Comparison of ENCODE assay signal across 9 cellular contexts in genomic region chr16:4769306-4769638, GRCh38. TPM values are rescaled to one million over a fixed set of nuclear protein-coding genes. Genes with fewer than 3 reads are reported as not detected.
DNase-seq lines count a peak whose midpoint lies in the region; ATAC-seq and TF ChIP-seq lines count a peak whose summit lies in the region.
"Had no signal": no experiment of that assay in that cellular context is flagged by ENCODE, and none has a peak within 500 bp of the region (broad histone marks: within the 10 kb centered on the region; RNA-seq: fewer than 3 reads in every experiment).

No MANE protein-coding gene starts in this region.

- 60% methylated on average over 7 of the region's 7 CpGs for WGBS in esophagus muscularis mucosa
- WGBS in neuronal stem cell (ENCODE audit: extremely low coverage in 2 of 2, insufficient read length in 2 of 2, insufficient replicate concordance in 1 of 2), 2 donors: no CpG with 5 or more reads among the region's 7 CpGs

- peak; percentile 18 for DNase-seq in COLO668 (lab: John Stamatoyannopoulos, UW; ENCODE audit: unreplicated experiment)
- no peak for DNase-seq in esophagus muscularis mucosa (ENCODE audit: extremely low spot score)
- DNase-seq in neuronal stem cell (ENCODE audit: low spot score): no peak
- DNase-seq in GM19240 (ENCODE audit: insufficient read length, low spot score): no peak
- no peak for DNase-seq in glomerular visceral epithelial cell (ENCODE audit: extremely low spot score)
- DNase-seq in H4 (ENCODE audit: low spot score): no peak

- no peak overlapping the region for H2BK5ac ChIP-seq in neuronal stem cell (ENCODE audit: low read length)

- H4K91ac ChIP-seq in neuronal stem cell (ENCODE audit: low read depth, low read length, poor library complexity): no peak overlapping the region

- no peak overlapping the region for H2BK15ac ChIP-seq in neuronal stem cell (ENCODE audit: low read length)

- no peak overlapping the region for H3K27ac ChIP-seq in OCI-LY3 (ENCODE audit: low read length)
- H3K27ac ChIP-seq in esophagus muscularis mucosa (replicated peaks in 1 of 4): peak overlapping the region; percentile 1 to 91 (median 88)
- no peak overlapping the region for H3K27ac ChIP-seq in neuronal stem cell (replicated peaks; ENCODE audit: low read length)

- H3K4me3 ChIP-seq in OCI-LY3 (ENCODE audit: low read length) (peak overlapping the region; percentile 81), esophagus muscularis mucosa (peak overlapping the region; percentile 89 to 95 (median 94)), neuronal stem cell (ENCODE audit: low read length in 2 of 2) (peak overlapping the region in 1 of 2 donors; percentile 78)

- H3K9ac ChIP-seq in OCI-LY3 (ENCODE audit: low read length) (peak overlapping the region; percentile 4; the same call in 1 of the 2 replicates), neuronal stem cell (ENCODE audit: low read depth, low read length, poor library complexity) (no peak overlapping the region)

- H3K27me3 ChIP-seq in OCI-LY3 (ENCODE audit: low read depth, low read length): no peaks in the 10 kb centered on the region
- no peaks in the 10 kb centered on the region for H3K27me3 ChIP-seq in esophagus muscularis mucosa
- H3K27me3 ChIP-seq in neuronal stem cell (ENCODE audit: control insufficient read depth in 3 of 3, insufficient read depth in 3 of 3, low read depth in 1 of 3, low read length in 3 of 3): no peaks in the 10 kb centered on the region

- intact Hi-C loops in esophagus muscularis mucosa (cut with DNase I): loop anchor here (5.0 kb wide), 3 partner anchors 33 to 78 kb away; partner anchors contain the start of genes GLYR1, ROGDI and UBN1

- no peaks in the 10 kb centered on the region for H3K79me1 ChIP-seq in neuronal stem cell (ENCODE audit: low read depth, low read length)

- peaks cover 15% of the 10 kb centered on the region for H3K79me2 ChIP-seq in OCI-LY3 (ENCODE audit: low read length)

- no peak overlapping the region for H3K4ac ChIP-seq in neuronal stem cell (ENCODE audit: low read length)

- H4K8ac ChIP-seq in neuronal stem cell (ENCODE audit: low read depth, low read length): no peak overlapping the region

- TF ChIP-seq CTCF in OCI-LY3 (IDR thresholded peaks at IDR 0.05; ENCODE audit: low read depth, low read length) (no peak), esophagus muscularis mucosa (IDR thresholded peaks at IDR 0.05) (no peak)

- no peaks in the 10 kb centered on the region for H3K36me3 ChIP-seq in OCI-LY3 (replicated peaks; ENCODE audit: low read depth, low read length)
- H3K36me3 ChIP-seq in esophagus muscularis mucosa: peaks cover 0 to 13% (median 12%) of the 10 kb centered on the region in 4 donors
- peaks cover 3 to 14% of the 10 kb centered on the region in 2 donors for H3K36me3 ChIP-seq in neuronal stem cell (replicated peaks in 1 of 2; ENCODE audit: control insufficient read depth in 2 of 2, insufficient read depth in 2 of 2, low read length in 2 of 2)

- H2AK5ac ChIP-seq in neuronal stem cell (ENCODE audit: low read depth, low read length): peak overlapping the region; percentile 2

- no peak for TF ChIP-seq EP300 in esophagus muscularis mucosa (IDR thresholded peaks at IDR 0.05)

- H3K4me1 ChIP-seq in OCI-LY3 (ENCODE audit: low read length) (peaks cover 10% of the 10 kb centered on the region), esophagus muscularis mucosa (peaks cover 35 to 43% (median 36%) of the 10 kb centered on the region in 4 donors), neuronal stem cell (ENCODE audit: control insufficient read depth in 2 of 2, insufficient read depth in 1 of 2, low read depth in 1 of 2, low read length in 2 of 2) (peaks cover 6% of the 10 kb centered on the region in 2 donors)

- H4K20me1 ChIP-seq in OCI-LY3 (ENCODE audit: insufficient read depth, low read length): no peaks in the 10 kb centered on the region

- no peak for TF ChIP-seq POLR2A in esophagus muscularis mucosa (IDR thresholded peaks at IDR 0.05; ENCODE audit: low read depth)

- H3K4me2 ChIP-seq in OCI-LY3 (ENCODE audit: low read length) (peak overlapping the region; percentile 86), neuronal stem cell (ENCODE audit: insufficient read depth, low read length, poor library complexity, severe bottlenecking) (no peak overlapping the region)

- ATAC-seq in GM19035 (IDR thresholded peaks at IDR 0.05; ENCODE audit: unreplicated experiment): no peak

- no peak overlapping the region for H3K14ac ChIP-seq in neuronal stem cell (ENCODE audit: low read length)

- no peak overlapping the region for H3K18ac ChIP-seq in neuronal stem cell (ENCODE audit: low read length)

- H2AFZ ChIP-seq in OCI-LY3 (ENCODE audit: low read depth, low read length) (peak overlapping the region; percentile 73), neuronal stem cell (ENCODE audit: low read length) (peak overlapping the region; percentile 96)

- H3K23ac ChIP-seq in neuronal stem cell (ENCODE audit: low read depth, low read length, poor library complexity): no peak overlapping the region

- H3K9me3 ChIP-seq in OCI-LY3 (ENCODE audit: insufficient read depth, low read length) (no peaks in the 10 kb centered on the region), esophagus muscularis mucosa (no peaks in the 10 kb centered on the region), neuronal stem cell (replicated peaks in 1 of 2; ENCODE audit: control insufficient read depth in 2 of 2, insufficient read depth in 1 of 2, low read depth in 1 of 2, low read length in 2 of 2) (no peaks in the 10 kb centered on the region)

- H2BK120ac ChIP-seq in neuronal stem cell (ENCODE audit: low read depth, low read length): no peak overlapping the region

- H2BK12ac ChIP-seq in neuronal stem cell (ENCODE audit: low read length): no peak overlapping the region

RNA-seq across cellular contexts. Expression of gene ZNF500, which starts 2.3 kb away (rescaled TPM):
- 10 to 100 TPM in 2 of 4 donors, 1 to 10 TPM in 2; 7.5 to 19.4 (median 13.9) TPM for total RNA-seq in esophagus muscularis mucosa
- polyA plus RNA-seq in neuronal stem cell (2013, experiment 1 of 2): 5.5 TPM
- 5.4 TPM for polyA plus RNA-seq in neuronal stem cell (2013, experiment 2 of 2)
- total RNA-seq in H4 (2014; rRNA removed; shearing (Covaris generic)): 3.3 and 4.4 TPM in 2 replicates

RNA-seq across cellular contexts. Expression of gene SEPTIN12, which starts 18.9 kb away (rescaled TPM):
- total RNA-seq in esophagus muscularis mucosa: 1 to 10 TPM in 1 of 4 donors, not detected in 3; 1.7 TPM
- polyA plus RNA-seq in neuronal stem cell (2013, experiment 1 of 2): 0.81 TPM
- polyA plus RNA-seq in neuronal stem cell (2013, experiment 2 of 2): 0.47 TPM
- not detected in 2 replicates for total RNA-seq in H4 (2014; rRNA removed; shearing (Covaris generic))
- total RNA-seq: dermis blood vessel endothelial cell had no signal

RNA-seq across cellular contexts. Expression of gene SMIM22, which starts 25.9 kb away (rescaled TPM):
- total RNA-seq in esophagus muscularis mucosa: not detected
- polyA plus RNA-seq in neuronal stem cell (2013, experiment 1 of 2): not detected
- polyA plus RNA-seq in neuronal stem cell (2013, experiment 2 of 2): not detected
- not detected in 2 replicates for total RNA-seq in H4 (2014; rRNA removed; shearing (Covaris generic))
- total RNA-seq: dermis blood vessel endothelial cell had no signal

RNA-seq across cellular contexts. Expression of gene ROGDI, which starts 33.2 kb away (rescaled TPM):
- 10 to 100 TPM; 43.2 to 97.2 (median 77.6) TPM for total RNA-seq in esophagus muscularis mucosa
- polyA plus RNA-seq in neuronal stem cell (2013, experiment 1 of 2): 20.7 TPM
- polyA plus RNA-seq in neuronal stem cell (2013, experiment 2 of 2): 19.9 TPM
- 14.7 and 17.1 TPM in 2 replicates for total RNA-seq in H4 (2014; rRNA removed; shearing (Covaris generic))

RNA-seq across cellular contexts. Expression of gene DNAAF8, which starts 34.9 kb away (rescaled TPM):
- total RNA-seq in esophagus muscularis mucosa: 1 to 10 TPM in 2 of 4 donors, under 1 TPM in 2; 0.42 to 1.7 (median 0.94) TPM
- 0.29 TPM for polyA plus RNA-seq in neuronal stem cell (2013, experiment 1 of 2)
- polyA plus RNA-seq in neuronal stem cell (2013, experiment 2 of 2): 0.17 TPM
- total RNA-seq in H4 (2014; rRNA removed; shearing (Covaris generic)): 0.62 and 6.4 TPM in 2 replicates

Comparison
In these comparisons a context has a peak if more than half of its experiments do, and no peak if none do; other contexts are left out.
1. H3K27ac ChIP-seq: peak in esophagus muscularis mucosa (4 of 4); none in OCI-LY3 (single experiment) and neuronal stem cell (single experiment).